12 cellular contexts compared by ENCODE assay signal in the genomic region with DNA sequence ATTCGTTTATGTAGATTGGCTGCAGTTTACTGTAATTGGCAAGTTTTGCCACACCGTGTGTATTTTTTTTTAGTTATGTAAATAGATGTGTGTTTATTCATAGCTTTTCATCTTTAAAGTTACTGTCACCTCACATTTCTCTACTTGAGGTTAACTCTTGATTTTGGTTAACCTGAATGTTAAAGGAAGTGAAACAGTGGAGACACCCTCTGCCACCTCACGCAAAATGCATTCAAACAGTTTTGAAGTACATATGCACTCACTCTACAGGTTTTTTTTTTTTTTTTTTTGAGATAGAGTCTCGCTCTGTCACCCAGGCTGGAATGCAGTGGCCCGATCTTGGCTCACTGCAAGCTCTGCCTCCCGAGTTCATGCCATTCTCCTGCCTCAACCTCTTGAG. TPM values are rescaled to one million over a fixed set of nuclear protein-coding genes. Genes with fewer than 3 reads are reported as not detected.
DNase-seq lines count a peak whose midpoint lies in the region; ATAC-seq, FAIRE-seq and TF ChIP-seq lines count a peak whose summit lies in the region.
"Had no signal": no experiment of that assay in that cellular context is flagged by ENCODE, and none has a peak within 500 bp of the region (broad histone marks: within the 10 kb centered on the region; RNA-seq: fewer than 3 reads in every experiment).

No MANE protein-coding gene starts in this region.

- intact Hi-C loops in PC-3 (cut with micrococcal nuclease) (no loop called here), HepG2 (cut with micrococcal nuclease; ENCODE audit: unreplicated experiment) (no loop called here)

- H3K9ac ChIP-seq in PC-3 (ENCODE audit: low read length) (no peak overlapping the region), HepG2 (ENCODE audit: insufficient read depth, low read depth, low read length) (no peak overlapping the region)

- H3K9me2 ChIP-seq in PC-3 (replicated peaks; ENCODE audit: low read length), result no peaks in the 10 kb centered on the region

- H3K79me2 ChIP-seq in PC-3 (ENCODE audit: low read length) (no peaks in the 10 kb centered on the region), HepG2 (ENCODE audit: insufficient read depth, low read length) (no peaks in the 10 kb centered on the region)

- H3K9me3 ChIP-seq in PC-3 (ENCODE audit: low read length), result no peaks in the 10 kb centered on the region
- H3K9me3 ChIP-seq in HepG2 (ENCODE audit: low read length), result no peaks in the 10 kb centered on the region
- H3K9me3 ChIP-seq: BE2C, ovary had no signal

- H4K20me1 ChIP-seq in PC-3 (ENCODE audit: low read length), result no peaks in the 10 kb centered on the region
- H4K20me1 ChIP-seq in HepG2 (ENCODE audit: insufficient read depth, low read length), result no peaks in the 10 kb centered on the region

- H3K4me3 ChIP-seq in PC-3 (ENCODE audit: low read length) (no peak overlapping the region), HepG2 (replicated peaks in 1 of 3; ENCODE audit: insufficient read depth in 1 of 3, low read depth in 2 of 3, low read length in 3 of 3) (no peak overlapping the region)
- H3K4me3 ChIP-seq: ovary had no signal

- CTCF ChIA-PET in PC-3 (lab: Charles Lee) (no interaction called here), HepG2 (lab: Yijun Ruan, JAX; ENCODE audit: low intra/inter-chr PET ratio, low total read pairs) (no interaction called here)

- no peaks in the 10 kb centered on the region; the same call in 1 of the 2 replicates for H3K4me1 ChIP-seq in PC-3 (ENCODE audit: insufficient read depth, low read length)
- H3K4me1 ChIP-seq in HepG2 (ENCODE audit: insufficient read depth, low read length), result no peaks in the 10 kb centered on the region
- H3K4me1 ChIP-seq: BE2C had no signal

- ATAC-seq in GM19455 (IDR thresholded peaks at IDR 0.05; ENCODE audit: unreplicated experiment), result peak; percentile 78
- ATAC-seq in HG02981 (IDR thresholded peaks at IDR 0.05; ENCODE audit: unreplicated experiment), result peak; percentile 62
- no peak for ATAC-seq in PC-3
- ATAC-seq in HepG2, result no peak

- POLR2A ChIA-PET in PC-3 (lab: Charles Lee; ENCODE audit: unreplicated experiment), result no interaction called here
- POLR2A ChIA-PET in HepG2 (lab: Yijun Ruan, JAX), result no interaction called here

- TF ChIP-seq EP300 in HepG2 (IDR thresholded peaks at IDR 0.05; ENCODE audit: low read depth in 2 of 2, low read length in 2 of 2), result no peak
- TF ChIP-seq EP300 in HepG2 (CRISPR knock-in tag; IDR thresholded peaks at IDR 0.05; ENCODE audit: borderline replicate concordance), result no peak

- no peaks in the 10 kb centered on the region for H3F3A ChIP-seq in PC-3 (ENCODE audit: low read length, unreplicated experiment)

- FAIRE-seq in GM12891 (lab: Jason Lieb, UNC), result peak; percentile 77
- FAIRE-seq in HepG2 (lab: Jason Lieb, UNC), result no peak

- H3K27ac ChIP-seq in PC-3 (ENCODE audit: low read length) (no peak overlapping the region), HepG2 (ENCODE audit: extremely low read length, insufficient read depth, low read length) (no peak overlapping the region)
- H3K27ac ChIP-seq: ovary had no signal

- no peak for TF ChIP-seq RAD21 in HepG2 (CRISPR knock-in tag; IDR thresholded peaks at IDR 0.05)

- H3K36me3 ChIP-seq in PC-3 (ENCODE audit: low read depth, low read length) (no peaks in the 10 kb centered on the region), HepG2 (replicated peaks in 1 of 2; ENCODE audit: control insufficient read depth in 1 of 2, insufficient read depth in 2 of 2, low read length in 2 of 2) (peaks cover 20 to 78% of the 10 kb centered on the region in 2 experiments)
- H3K36me3 ChIP-seq: BE2C, ovary had no signal

- TF ChIP-seq CTCF in PC-3 (conservative IDR thresholded peaks at IDR 0.05; ENCODE audit: low read depth, low read length) (no peak), HepG2 (CRISPR knock-in tag; IDR thresholded peaks at IDR 0.05) (no peak)

- BruUV-seq in PC-3 (replicated peaks; lab: Mats Ljungman, UMichigan), result no TSS peak
- no TSS peak for BruUV-seq in HepG2 (replicated peaks; lab: Mats Ljungman, UMichigan)

- H3K4me2 ChIP-seq in PC-3 (ENCODE audit: low read length) (no peak overlapping the region), HepG2 (ENCODE audit: low read depth, low read length) (no peak overlapping the region)

- H2AFZ ChIP-seq in PC-3 (ENCODE audit: low read length) (no peak overlapping the region), HepG2 (ENCODE audit: low read length) (no peak overlapping the region)

- 96% methylated on average over 6 of the region's 6 CpGs for WGBS in HepG2 (ENCODE audit: low lambda C conversion rate)

- H3K27me3 ChIP-seq in PC-3 (ENCODE audit: low read length) (no peaks in the 10 kb centered on the region), HepG2 (ENCODE audit: control insufficient read depth in 1 of 2, insufficient read depth in 2 of 2, low read length in 2 of 2) (no peaks in the 10 kb centered on the region)
- H3K27me3 ChIP-seq: BE2C, ovary had no signal

- TF ChIP-seq POLR2A in GM12891 (IDR thresholded peaks at IDR 0.05; ENCODE audit: low read depth, low read length), result no peak
- TF ChIP-seq POLR2A in HepG2 (IDR thresholded peaks at IDR 0.05; ENCODE audit: insufficient read depth in 1 of 2, low read depth in 2 of 2, low read length in 2 of 2), result no peak

- DNase-seq in GM12891 (ENCODE audit: insufficient read length, low spot score) (no peak), PC-3 (peak; percentile 16), dedifferentiated amniotic fluid mesenchymal stem cell (ENCODE audit: extremely low spot score) (no peak), HepG2 (ENCODE audit: low spot score) (no peak), RKO (ENCODE audit: low spot score) (no peak), NCI-H82 (lab: John Stamatoyannopoulos, UW) (no peak)
- DNase-seq: activated gamma-delta T cell, BE2C, NCI-H748 treated with DMSO at 0.1 percent for 48 hours, ovary had no signal

- in situ Hi-C loops in HepG2 (cut with HindIII; ENCODE audit: extremely low pct_ligation_motif_present, low pct_unique_long_range_greater_than_20kb), result loop anchor here (25.0 kb wide), 1 partner anchor 529 kb away; no protein-coding TSS in a partner anchor

RNA-seq across cellular contexts. Expression of gene OR2A4, which starts 17.7 kb away (rescaled TPM):
- polyA plus RNA-seq in GM12891 (2012; ENCODE audit: low read depth, missing spikeins), result not detected
- total RNA-seq in PC-3 (2014; rRNA removed) (0.36 and 0.86 TPM in 2 replicates), HepG2 (2016; rRNA removed; fragmentation: Illumina TruSeq; extraction: Trizol) (not detected in 2 replicates)
- total RNA-seq in HepG2 (2016; cell fraction: cytosol; rRNA removed; fragmentation: Illumina TruSeq; extraction: Trizol; ENCODE audit: low read depth), result not detected in 2 replicates
- total RNA-seq in HepG2 (2016; cell fraction: insoluble cytoplasmic fraction; rRNA removed; fragmentation: Illumina TruSeq; extraction: Trizol), result not detected in 2 replicates
- not detected in 2 replicates for total RNA-seq in HepG2 (2016; cell fraction: membrane; rRNA removed; fragmentation: Illumina TruSeq; extraction: Trizol)
- not detected in 2 replicates for total RNA-seq in HepG2 (2016; cell fraction: nucleus; rRNA removed; fragmentation: Illumina TruSeq; extraction: Trizol)
- polyA plus RNA-seq in HepG2 (2011; rRNA removed), result 0.04 TPM in 1 of 2 replicates, not detected in the other
- polyA plus RNA-seq in HepG2 (2011; cell fraction: cytosol; rRNA removed), result not detected in 2 replicates
- not detected in 2 replicates for polyA plus RNA-seq in HepG2 (2011; cell fraction: nucleus; rRNA removed)
- 0.25 and 0.27 TPM in 2 replicates for polyA plus RNA-seq in HepG2 (2012)
- polyA plus RNA-seq in HepG2 (2016; cell fraction: cytosol; fragmentation: Illumina TruSeq; extraction: Trizol; ENCODE audit: low read depth), result not detected in 2 replicates
- polyA plus RNA-seq in HepG2 (2016; cell fraction: insoluble cytoplasmic fraction; fragmentation: Illumina TruSeq; extraction: Trizol; ENCODE audit: low read depth), result not detected in 2 replicates
- not detected in 2 replicates for polyA plus RNA-seq in HepG2 (2016; cell fraction: membrane; fragmentation: Illumina TruSeq; extraction: Trizol; ENCODE audit: low read depth)
- polyA plus RNA-seq in HepG2 (2016; cell fraction: nucleus; fragmentation: Illumina TruSeq; extraction: Trizol; ENCODE audit: insufficient read depth, low read depth), result not detected in 2 replicates
- not detected in 2 replicates for polyA minus RNA-seq in HepG2 (2011; rRNA and poly(A)+ RNA removed; ENCODE audit: low replicate concordance)
- not detected in 2 replicates for polyA minus RNA-seq in HepG2 (2011; cell fraction: cytosol; rRNA and poly(A)+ RNA removed)
- not detected in 2 replicates for polyA minus RNA-seq in HepG2 (2011; cell fraction: nucleus; rRNA and poly(A)+ RNA removed)
- total RNA-seq: ovary had no signal
- polyA plus RNA-seq: ovary had no signal

RNA-seq across cellular contexts. Expression of gene CTAGE9, which starts 27.3 kb away (rescaled TPM):
- polyA plus RNA-seq in GM12891 (2012; ENCODE audit: low read depth, missing spikeins), result not detected
- total RNA-seq in PC-3 (2014; rRNA removed) (not detected in 2 replicates), HepG2 (2016; rRNA removed; fragmentation: Illumina TruSeq; extraction: Trizol) (not detected in 2 replicates)
- total RNA-seq in HepG2 (2016; cell fraction: cytosol; rRNA removed; fragmentation: Illumina TruSeq; extraction: Trizol; ENCODE audit: low read depth), result not detected in 2 replicates
- not detected in 2 replicates for total RNA-seq in HepG2 (2016; cell fraction: insoluble cytoplasmic fraction; rRNA removed; fragmentation: Illumina TruSeq; extraction: Trizol)
- not detected in 2 replicates for total RNA-seq in HepG2 (2016; cell fraction: membrane; rRNA removed; fragmentation: Illumina TruSeq; extraction: Trizol)
- total RNA-seq in HepG2 (2016; cell fraction: nucleus; rRNA removed; fragmentation: Illumina TruSeq; extraction: Trizol), result not detected in 2 replicates
- polyA plus RNA-seq in HepG2 (2011; rRNA removed), result not detected in 2 replicates
- not detected in 2 replicates for polyA plus RNA-seq in HepG2 (2011; cell fraction: cytosol; rRNA removed)
- not detected in 2 replicates for polyA plus RNA-seq in HepG2 (2011; cell fraction: nucleus; rRNA removed)
- 0.12 and 0.30 TPM in 2 replicates for polyA plus RNA-seq in HepG2 (2012)
- not detected in 2 replicates for polyA plus RNA-seq in HepG2 (2016; cell fraction: cytosol; fragmentation: Illumina TruSeq; extraction: Trizol; ENCODE audit: low read depth)
- not detected in 2 replicates for polyA plus RNA-seq in HepG2 (2016; cell fraction: insoluble cytoplasmic fraction; fragmentation: Illumina TruSeq; extraction: Trizol; ENCODE audit: low read depth)
- not detected in 2 replicates for polyA plus RNA-seq in HepG2 (2016; cell fraction: membrane; fragmentation: Illumina TruSeq; extraction: Trizol; ENCODE audit: low read depth)
- polyA plus RNA-seq in HepG2 (2016; cell fraction: nucleus; fragmentation: Illumina TruSeq; extraction: Trizol; ENCODE audit: insufficient read depth, low read depth), result not detected in 2 replicates
- not detected in 2 replicates for polyA minus RNA-seq in HepG2 (2011; rRNA and poly(A)+ RNA removed; ENCODE audit: low replicate concordance)
- polyA minus RNA-seq in HepG2 (2011; cell fraction: cytosol; rRNA and poly(A)+ RNA removed), result not detected in 2 replicates
- polyA minus RNA-seq in HepG2 (2011; cell fraction: nucleus; rRNA and poly(A)+ RNA removed), result not detected in 2 replicates
- total RNA-seq: ovary had no signal
- polyA plus RNA-seq: ovary had no signal

RNA-seq across cellular contexts. Expression of gene ENPP3, which starts 46.4 kb away (rescaled TPM):
- polyA plus RNA-seq in GM12891 (2012; ENCODE audit: low read depth, missing spikeins), result not detected
- total RNA-seq in PC-3 (2014; rRNA removed) (0.18 TPM in 1 of 2 replicates, not detected in the other), HepG2 (2016; rRNA removed; fragmentation: Illumina TruSeq; extraction: Trizol) (23.9 and 40.0 TPM in 2 replicates)
- 13.2 and 15.3 TPM in 2 replicates for total RNA-seq in HepG2 (2016; cell fraction: cytosol; rRNA removed; fragmentation: Illumina TruSeq; extraction: Trizol; ENCODE audit: low read depth)
- total RNA-seq in HepG2 (2016; cell fraction: insoluble cytoplasmic fraction; rRNA removed; fragmentation: Illumina TruSeq; extraction: Trizol), result 25.8 and 40.1 TPM in 2 replicates
- 15.4 and 17.9 TPM in 2 replicates for total RNA-seq in HepG2 (2016; cell fraction: membrane; rRNA removed; fragmentation: Illumina TruSeq; extraction: Trizol)
- total RNA-seq in HepG2 (2016; cell fraction: nucleus; rRNA removed; fragmentation: Illumina TruSeq; extraction: Trizol), result 58.4 and 68.3 TPM in 2 replicates
- 59.1 and 75.4 TPM in 2 replicates for polyA plus RNA-seq in HepG2 (2011; rRNA removed)
- polyA plus RNA-seq in HepG2 (2011; cell fraction: cytosol; rRNA removed), result 27.6 and 37.9 TPM in 2 replicates
- 71.7 and 72.3 TPM in 2 replicates for polyA plus RNA-seq in HepG2 (2011; cell fraction: nucleus; rRNA removed)
- polyA plus RNA-seq in HepG2 (2012), result 30.3 and 68.2 TPM in 2 replicates
- 2.9 TPM in 2 replicates for polyA plus RNA-seq in HepG2 (2016; cell fraction: cytosol; fragmentation: Illumina TruSeq; extraction: Trizol; ENCODE audit: low read depth)
- 21.0 and 21.2 TPM in 2 replicates for polyA plus RNA-seq in HepG2 (2016; cell fraction: insoluble cytoplasmic fraction; fragmentation: Illumina TruSeq; extraction: Trizol; ENCODE audit: low read depth)
- polyA plus RNA-seq in HepG2 (2016; cell fraction: membrane; fragmentation: Illumina TruSeq; extraction: Trizol; ENCODE audit: low read depth), result 6.2 and 7.6 TPM in 2 replicates
- 70.2 and 71.4 TPM in 2 replicates for polyA plus RNA-seq in HepG2 (2016; cell fraction: nucleus; fragmentation: Illumina TruSeq; extraction: Trizol; ENCODE audit: insufficient read depth, low read depth)
- 21.7 TPM in 1 of 2 replicates, not detected in the other for polyA minus RNA-seq in HepG2 (2011; rRNA and poly(A)+ RNA removed; ENCODE audit: low replicate concordance)
- polyA minus RNA-seq in HepG2 (2011; cell fraction: cytosol; rRNA and poly(A)+ RNA removed), result 24.9 and 25.1 TPM in 2 replicates
- 96.8 and 123 TPM in 2 replicates for polyA minus RNA-seq in HepG2 (2011; cell fraction: nucleus; rRNA and poly(A)+ RNA removed)

RNA-seq across cellular contexts. Expression of gene MED23, which starts 55.4 kb away (rescaled TPM):
- polyA plus RNA-seq in GM12891 (2012; ENCODE audit: low read depth, missing spikeins), result 7.5 TPM
- total RNA-seq in PC-3 (2014; rRNA removed) (15.4 and 18.1 TPM in 2 replicates), HepG2 (2016; rRNA removed; fragmentation: Illumina TruSeq; extraction: Trizol) (30.0 and 34.9 TPM in 2 replicates)
- total RNA-seq in HepG2 (2016; cell fraction: cytosol; rRNA removed; fragmentation: Illumina TruSeq; extraction: Trizol; ENCODE audit: low read depth), result 4.1 and 4.9 TPM in 2 replicates
- total RNA-seq in HepG2 (2016; cell fraction: insoluble cytoplasmic fraction; rRNA removed; fragmentation: Illumina TruSeq; extraction: Trizol), result 29.8 and 33.9 TPM in 2 replicates
- total RNA-seq in HepG2 (2016; cell fraction: membrane; rRNA removed; fragmentation: Illumina TruSeq; extraction: Trizol), result 7.5 and 7.8 TPM in 2 replicates
- 66.7 and 78.1 TPM in 2 replicates for total RNA-seq in HepG2 (2016; cell fraction: nucleus; rRNA removed; fragmentation: Illumina TruSeq; extraction: Trizol)
- polyA plus RNA-seq in HepG2 (2011; rRNA removed), result 40.9 and 50.5 TPM in 2 replicates
- polyA plus RNA-seq in HepG2 (2011; cell fraction: cytosol; rRNA removed), result 15.3 and 20.2 TPM in 2 replicates
- polyA plus RNA-seq in HepG2 (2011; cell fraction: nucleus; rRNA removed), result 94.8 and 97.3 TPM in 2 replicates
- polyA plus RNA-seq in HepG2 (2012), result 21.5 and 23.7 TPM in 2 replicates
- 0.52 and 0.68 TPM in 2 replicates for polyA plus RNA-seq in HepG2 (2016; cell fraction: cytosol; fragmentation: Illumina TruSeq; extraction: Trizol; ENCODE audit: low read depth)
- 16.2 TPM in 2 replicates for polyA plus RNA-seq in HepG2 (2016; cell fraction: insoluble cytoplasmic fraction; fragmentation: Illumina TruSeq; extraction: Trizol; ENCODE audit: low read depth)
- 1.6 and 1.9 TPM in 2 replicates for polyA plus RNA-seq in HepG2 (2016; cell fraction: membrane; fragmentation: Illumina TruSeq; extraction: Trizol; ENCODE audit: low read depth)
- 76.5 and 79.3 TPM in 2 replicates for polyA plus RNA-seq in HepG2 (2016; cell fraction: nucleus; fragmentation: Illumina TruSeq; extraction: Trizol; ENCODE audit: insufficient read depth, low read depth)
- polyA minus RNA-seq in HepG2 (2011; rRNA and poly(A)+ RNA removed; ENCODE audit: low replicate concordance), result 13.4 and 37.5 TPM in 2 replicates
- polyA minus RNA-seq in HepG2 (2011; cell fraction: cytosol; rRNA and poly(A)+ RNA removed), result 23.4 and 24.8 TPM in 2 replicates
- 152 and 168 TPM in 2 replicates for polyA minus RNA-seq in HepG2 (2011; cell fraction: nucleus; rRNA and poly(A)+ RNA removed)

Comparison
In these comparisons a context has a peak if more than half of its experiments do, and no peak if none do; other contexts are left out.
1. ATAC-seq: peak in GM19455 (single experiment) and HG02981 (single experiment); none in PC-3 (single experiment) and HepG2 (single experiment).
2. RNA of gene ENPP3, which starts 46.4 kb away (total RNA-seq): 13.2 to 68.3 TPM in HepG2; 0.18 TPM in PC-3; every median in the first group is over 10 times any median in the second.